14 cellular contexts compared by ENCODE assay signal in genomic region chr9:129583308-129584038, GRCh38. TPM values are rescaled to one million over a fixed set of nuclear protein-coding genes. Genes with fewer than 3 reads are reported as not detected.
DNase-seq lines count a peak whose midpoint lies in the region; ATAC-seq, FAIRE-seq and TF ChIP-seq lines count a peak whose summit lies in the region.
"Had no signal": no experiment of that assay in that cellular context is flagged by ENCODE, and none has a peak within 500 bp of the region (broad histone marks: within the 10 kb centered on the region; RNA-seq: fewer than 3 reads in every experiment).

No MANE protein-coding gene starts in this region.

- WGBS in HepG2 (ENCODE audit: low lambda C conversion rate): 69% methylated on average over 9 of the region's 10 CpGs
- 95% methylated on average over 2 of the region's 10 CpGs for WGBS in right lobe of liver (ENCODE audit: insufficient coverage, low coverage, low lambda C conversion rate, missing lambda C conversion rate)

- H3K36me3 ChIP-seq in HepG2 (replicated peaks in 1 of 2; ENCODE audit: control insufficient read depth in 1 of 2, insufficient read depth in 2 of 2, low read length in 2 of 2) (no peaks in the 10 kb centered on the region), right lobe of liver (no peaks in the 10 kb centered on the region)
- H3K36me3 ChIP-seq: BE2C, prostate gland had no signal

- H3K4me1 Mint-ChIP-seq in dendritic cell treated with granulocyte-macrophage colony-stimulating factor and Interleukin-4, amounts not matched to agents 40 ng/mL and 50 ng/mL, for 4 days (ENCODE audit: low read depth): peaks cover 29% of the 10 kb centered on the region
- H3K4me1 Mint-ChIP-seq in T-cell: peaks cover 34 to 63% (median 48%) of the 10 kb centered on the region in 3 donors
- peaks cover 8% of the 10 kb centered on the region for H3K4me1 Mint-ChIP-seq in HFFc6 (ENCODE audit: low read depth)

- H3K27me3 Mint-ChIP-seq in dendritic cell treated with granulocyte-macrophage colony-stimulating factor and Interleukin-4, amounts not matched to agents 40 ng/mL and 50 ng/mL, for 4 days: peaks cover 5% of the 10 kb centered on the region
- H3K27me3 Mint-ChIP-seq in T-cell (no peaks in the 10 kb centered on the region), HFFc6 (ENCODE audit: insufficient read depth) (peaks cover 2% of the 10 kb centered on the region; the same call in 1 of the 2 replicates)

- TF ChIP-seq RAD21 in HepG2 (CRISPR knock-in tag; IDR thresholded peaks at IDR 0.05): no peak

- H3K4me1 ChIP-seq in HepG2 (ENCODE audit: insufficient read depth, low read length) (peaks cover 75% of the 10 kb centered on the region), right lobe of liver (peaks cover 0 to 4% (median 0%) of the 10 kb centered on the region in 4 donors)
- H3K4me1 ChIP-seq: prostate gland had no signal

- no peak for FAIRE-seq in HepG2 (lab: Jason Lieb, UNC)
- FAIRE-seq: kidney had no signal

- peak overlapping the region; percentile 57 for H3K4me2 ChIP-seq in HepG2 (ENCODE audit: low read depth, low read length)

- TF ChIP-seq EP300 in HepG2 (IDR thresholded peaks at IDR 0.05; ENCODE audit: low read depth in 2 of 2, low read length in 2 of 2) (0 out of 4 replicates have a peak, but pooled peaks of 1 of the 2 experiments have one; percentile 8), HepG2 (CRISPR knock-in tag; IDR thresholded peaks at IDR 0.05; ENCODE audit: borderline replicate concordance) (0 out of 2 replicates have a peak, but pooled peaks have one; percentile 33)

- POLR2A ChIA-PET in HepG2 (lab: Yijun Ruan, JAX): interaction anchor here (0.5 to 2.7 kb wide), 12 partner anchors 9 to 443 kb away, joined by 3 to 60 read pairs (median 8); no protein-coding TSS in a partner anchor
- POLR2A ChIA-PET in T-cell (lab: Charles Lee): no interaction called here

- no peak overlapping the region for H3K4me3 ChIP-seq in HepG2 (replicated peaks in 1 of 3; ENCODE audit: insufficient read depth in 1 of 3, low read depth in 2 of 3, low read length in 3 of 3)
- no peak overlapping the region for H3K4me3 ChIP-seq in right lobe of liver
- H3K4me3 ChIP-seq: prostate gland had no signal

- no peaks in the 10 kb centered on the region for H3K36me3 Mint-ChIP-seq in dendritic cell treated with granulocyte-macrophage colony-stimulating factor and Interleukin-4, amounts not matched to agents 40 ng/mL and 50 ng/mL, for 4 days (ENCODE audit: low read depth)
- H3K36me3 Mint-ChIP-seq in T-cell: no peaks in the 10 kb centered on the region
- H3K36me3 Mint-ChIP-seq in HFFc6 (ENCODE audit: low read depth): no peaks in the 10 kb centered on the region

- no peak overlapping the region for H3K4me3 Mint-ChIP-seq in dendritic cell treated with granulocyte-macrophage colony-stimulating factor and Interleukin-4, amounts not matched to agents 40 ng/mL and 50 ng/mL, for 4 days
- no peak overlapping the region for H3K4me3 Mint-ChIP-seq in T-cell
- no peak overlapping the region for H3K4me3 Mint-ChIP-seq in HFFc6
- H3K4me3 Mint-ChIP-seq: activated B cell treated with CpG ODN at 0.5 μM for 24 hours had no signal

- H3K9me3 ChIP-seq in HepG2 (ENCODE audit: low read length) (no peaks in the 10 kb centered on the region), right lobe of liver (no peaks in the 10 kb centered on the region)
- H3K9me3 ChIP-seq: BE2C, prostate gland had no signal

- ATAC-seq in HepG2: peak; percentile 60
- no peak for ATAC-seq in right lobe of liver
- no peak for ATAC-seq in activated CD4-positive, CD25-positive, alpha-beta regulatory T cell treated with anti-CD3 and anti-CD28 coated beads, Interleukin-2, amount 50 U/mL, for 24 hours
- ATAC-seq in T-cell (replicated peaks in 1 of 4): no peak

- no peak for TF ChIP-seq CTCF in HepG2 (CRISPR knock-in tag; IDR thresholded peaks at IDR 0.05)
- no peak for TF ChIP-seq CTCF in right lobe of liver (IDR thresholded peaks at IDR 0.05)
- TF ChIP-seq CTCF in HFFc6 (IDR thresholded peaks at IDR 0.05): no peak

- peak overlapping the region; percentile 64 for H3K27ac Mint-ChIP-seq in dendritic cell treated with granulocyte-macrophage colony-stimulating factor and Interleukin-4, amounts not matched to agents 40 ng/mL and 50 ng/mL, for 4 days
- peak overlapping the region in 1 of 2 donors; percentile 39 for H3K27ac Mint-ChIP-seq in T-cell
- H3K27ac Mint-ChIP-seq in HFFc6: no peak overlapping the region
- H3K27ac Mint-ChIP-seq: activated B cell treated with CpG ODN at 0.5 μM for 24 hours had no signal

- no peaks in the 10 kb centered on the region for H4K20me1 ChIP-seq in HepG2 (ENCODE audit: insufficient read depth, low read length)

- no TSS peak for BruUV-seq in HepG2 (replicated peaks; lab: Mats Ljungman, UMichigan)

- H3K79me2 ChIP-seq in HepG2 (ENCODE audit: insufficient read depth, low read length): peaks cover 9% of the 10 kb centered on the region

- no peaks in the 10 kb centered on the region for H3K9me3 Mint-ChIP-seq in dendritic cell treated with granulocyte-macrophage colony-stimulating factor and Interleukin-4, amounts not matched to agents 40 ng/mL and 50 ng/mL, for 4 days
- H3K9me3 Mint-ChIP-seq in T-cell: no peaks in the 10 kb centered on the region
- no peaks in the 10 kb centered on the region for H3K9me3 Mint-ChIP-seq in HFFc6
- H3K9me3 Mint-ChIP-seq: activated B cell treated with CpG ODN at 0.5 μM for 24 hours had no signal

- H3K27me3 ChIP-seq in HepG2 (ENCODE audit: control insufficient read depth in 1 of 2, insufficient read depth in 2 of 2, low read length in 2 of 2) (no peaks in the 10 kb centered on the region), right lobe of liver (no peaks in the 10 kb centered on the region)
- H3K27me3 ChIP-seq: BE2C had no signal

- H2AFZ ChIP-seq in HepG2 (ENCODE audit: low read length): no peak overlapping the region

- peak; percentile 75 for DNase-seq in HepG2 (ENCODE audit: low spot score)
- DNase-seq in right lobe of liver: no peak
- peak; percentile 82 for DNase-seq in SIG-M5 treated with dmso at 0.1 percent for 504 hours (lab: John Stamatoyannopoulos, UW; ENCODE audit: unreplicated experiment)
- no peak for DNase-seq in SW 1271 (lab: John Stamatoyannopoulos, UW)
- no peak for DNase-seq in T-cell
- no peak for DNase-seq in HFFc6
- DNase-seq: activated B cell treated with CpG ODN at 0.5 μM for 24 hours, kidney, NCI-H146 had no signal

- H3K27ac ChIP-seq in HepG2 (ENCODE audit: extremely low read length, insufficient read depth, low read length): peak overlapping the region; percentile 21
- H3K27ac ChIP-seq in right lobe of liver: no peak overlapping the region

- H3K9ac ChIP-seq in HepG2 (ENCODE audit: insufficient read depth, low read depth, low read length): peak overlapping the region; percentile 23; the same call in 1 of the 2 replicates

- TF ChIP-seq POLR2A in HepG2 (IDR thresholded peaks at IDR 0.05; ENCODE audit: insufficient read depth in 1 of 2, low read depth in 2 of 2, low read length in 2 of 2) (no peak), right lobe of liver (IDR thresholded peaks at IDR 0.05) (no peak)

- in situ Hi-C loops in HepG2 (cut with HindIII; ENCODE audit: extremely low pct_ligation_motif_present, low pct_unique_long_range_greater_than_20kb): no loop called here

- intact Hi-C loops in HepG2 (cut with micrococcal nuclease; ENCODE audit: unreplicated experiment) (no loop called here), right lobe of liver (cut with DNase I) (no loop called here)
- intact Hi-C loops in dendritic cell treated with granulocyte-macrophage colony-stimulating factor and Interleukin-4, amounts not matched to agents 40 ng/mL and 50 ng/mL, for 4 days (cut with micrococcal nuclease): no loop called here

- CTCF ChIA-PET in HepG2 (lab: Yijun Ruan, JAX; ENCODE audit: low intra/inter-chr PET ratio, low total read pairs) (no interaction called here), T-cell (lab: Charles Lee) (interaction anchor here in 1 of 2 donors (1.5 kb wide), 1 partner anchor 441 kb away, joined by 4 read pairs; no protein-coding TSS in a partner anchor)

RNA-seq across cellular contexts. Expression of gene C9orf50, which starts 37.4 kb away (rescaled TPM):
- total RNA-seq in HepG2 (2016; rRNA removed; fragmentation: Illumina TruSeq; extraction: Trizol): not detected in 2 replicates
- total RNA-seq in HepG2 (2016; cell fraction: cytosol; rRNA removed; fragmentation: Illumina TruSeq; extraction: Trizol; ENCODE audit: low read depth): not detected in 2 replicates
- not detected in 2 replicates for total RNA-seq in HepG2 (2016; cell fraction: insoluble cytoplasmic fraction; rRNA removed; fragmentation: Illumina TruSeq; extraction: Trizol)
- not detected in 2 replicates for total RNA-seq in HepG2 (2016; cell fraction: membrane; rRNA removed; fragmentation: Illumina TruSeq; extraction: Trizol)
- not detected in 2 replicates for total RNA-seq in HepG2 (2016; cell fraction: nucleus; rRNA removed; fragmentation: Illumina TruSeq; extraction: Trizol)
- polyA plus RNA-seq in HepG2 (2011; rRNA removed): not detected in 2 replicates
- polyA plus RNA-seq in HepG2 (2011; cell fraction: cytosol; rRNA removed): not detected in 2 replicates
- 0.10 TPM in 1 of 2 replicates, not detected in the other for polyA plus RNA-seq in HepG2 (2011; cell fraction: nucleus; rRNA removed)
- not detected in 2 replicates for polyA plus RNA-seq in HepG2 (2012)
- not detected in 2 replicates for polyA plus RNA-seq in HepG2 (2016; cell fraction: cytosol; fragmentation: Illumina TruSeq; extraction: Trizol; ENCODE audit: low read depth)
- not detected in 2 replicates for polyA plus RNA-seq in HepG2 (2016; cell fraction: insoluble cytoplasmic fraction; fragmentation: Illumina TruSeq; extraction: Trizol; ENCODE audit: low read depth)
- not detected in 2 replicates for polyA plus RNA-seq in HepG2 (2016; cell fraction: membrane; fragmentation: Illumina TruSeq; extraction: Trizol; ENCODE audit: low read depth)
- polyA plus RNA-seq in HepG2 (2016; cell fraction: nucleus; fragmentation: Illumina TruSeq; extraction: Trizol; ENCODE audit: insufficient read depth, low read depth): not detected in 2 replicates
- polyA minus RNA-seq in HepG2 (2011; rRNA and poly(A)+ RNA removed; ENCODE audit: low replicate concordance): not detected in 2 replicates
- not detected in 2 replicates for polyA minus RNA-seq in HepG2 (2011; cell fraction: cytosol; rRNA and poly(A)+ RNA removed)
- polyA minus RNA-seq in HepG2 (2011; cell fraction: nucleus; rRNA and poly(A)+ RNA removed): not detected in 2 replicates
- not detected for total RNA-seq in right lobe of liver
- total RNA-seq in T-cell: not detected
- total RNA-seq in HFFc6 (2021; fragmentation: NEBNext Ultra II Directional; extraction: Animal tissue kit (Norgen Biotek cat#: 25700)): under 1 TPM in 2 of 6 experiments, not detected in 4; 0.14 to 0.20 TPM
- total RNA-seq: activated B cell treated with CpG ODN at 0.5 μM for 24 hours, prostate gland, urinary bladder had no signal

RNA-seq across cellular contexts. Expression of gene NTMT1, which starts 42.5 kb away (rescaled TPM):
- total RNA-seq in HepG2 (2016; rRNA removed; fragmentation: Illumina TruSeq; extraction: Trizol) (51.0 and 53.8 TPM in 2 replicates), right lobe of liver (10 to 100 TPM; 15.6 to 28.3 (median 20.7) TPM), T-cell (10 to 100 TPM; 31.0 to 45.0 (median 40.3) TPM)
- total RNA-seq in HepG2 (2016; cell fraction: cytosol; rRNA removed; fragmentation: Illumina TruSeq; extraction: Trizol; ENCODE audit: low read depth): 18.8 and 21.6 TPM in 2 replicates
- total RNA-seq in HepG2 (2016; cell fraction: insoluble cytoplasmic fraction; rRNA removed; fragmentation: Illumina TruSeq; extraction: Trizol): 51.4 and 52.7 TPM in 2 replicates
- 27.5 and 28.2 TPM in 2 replicates for total RNA-seq in HepG2 (2016; cell fraction: membrane; rRNA removed; fragmentation: Illumina TruSeq; extraction: Trizol)
- total RNA-seq in HepG2 (2016; cell fraction: nucleus; rRNA removed; fragmentation: Illumina TruSeq; extraction: Trizol): 24.5 and 26.0 TPM in 2 replicates
- polyA plus RNA-seq in HepG2 (2011; rRNA removed): 49.1 and 52.7 TPM in 2 replicates
- 51.6 and 54.5 TPM in 2 replicates for polyA plus RNA-seq in HepG2 (2011; cell fraction: cytosol; rRNA removed)
- 33.4 and 35.2 TPM in 2 replicates for polyA plus RNA-seq in HepG2 (2011; cell fraction: nucleus; rRNA removed)
- polyA plus RNA-seq in HepG2 (2012): 25.7 and 35.9 TPM in 2 replicates
- 25.5 and 33.2 TPM in 2 replicates for polyA plus RNA-seq in HepG2 (2016; cell fraction: cytosol; fragmentation: Illumina TruSeq; extraction: Trizol; ENCODE audit: low read depth)
- polyA plus RNA-seq in HepG2 (2016; cell fraction: insoluble cytoplasmic fraction; fragmentation: Illumina TruSeq; extraction: Trizol; ENCODE audit: low read depth): 70.9 and 81.2 TPM in 2 replicates
- 24.8 and 34.0 TPM in 2 replicates for polyA plus RNA-seq in HepG2 (2016; cell fraction: membrane; fragmentation: Illumina TruSeq; extraction: Trizol; ENCODE audit: low read depth)
- 54.6 and 61.5 TPM in 2 replicates for polyA plus RNA-seq in HepG2 (2016; cell fraction: nucleus; fragmentation: Illumina TruSeq; extraction: Trizol; ENCODE audit: insufficient read depth, low read depth)
- polyA minus RNA-seq in HepG2 (2011; rRNA and poly(A)+ RNA removed; ENCODE audit: low replicate concordance): 26.8 and 119 TPM in 2 replicates
- polyA minus RNA-seq in HepG2 (2011; cell fraction: cytosol; rRNA and poly(A)+ RNA removed): 14.8 and 17.0 TPM in 2 replicates
- polyA minus RNA-seq in HepG2 (2011; cell fraction: nucleus; rRNA and poly(A)+ RNA removed): 15.9 and 18.4 TPM in 2 replicates
- total RNA-seq in HFFc6 (2021; fragmentation: NEBNext Ultra II Directional; extraction: Animal tissue kit (Norgen Biotek cat#: 25700)): 10 to 100 TPM; 81.6 to 90.0 (median 87.7) TPM

RNA-seq across cellular contexts. Expression of gene ASB6, which starts 58.5 kb away (rescaled TPM):
- 8.2 and 8.3 TPM in 2 replicates for total RNA-seq in HepG2 (2016; rRNA removed; fragmentation: Illumina TruSeq; extraction: Trizol)
- total RNA-seq in HepG2 (2016; cell fraction: cytosol; rRNA removed; fragmentation: Illumina TruSeq; extraction: Trizol; ENCODE audit: low read depth): 1.6 and 1.8 TPM in 2 replicates
- 6.6 and 9.5 TPM in 2 replicates for total RNA-seq in HepG2 (2016; cell fraction: insoluble cytoplasmic fraction; rRNA removed; fragmentation: Illumina TruSeq; extraction: Trizol)
- 5.0 and 6.5 TPM in 2 replicates for total RNA-seq in HepG2 (2016; cell fraction: membrane; rRNA removed; fragmentation: Illumina TruSeq; extraction: Trizol)
- total RNA-seq in HepG2 (2016; cell fraction: nucleus; rRNA removed; fragmentation: Illumina TruSeq; extraction: Trizol): 7.3 TPM in 2 replicates
- 8.4 and 10.8 TPM in 2 replicates for polyA plus RNA-seq in HepG2 (2011; rRNA removed)
- polyA plus RNA-seq in HepG2 (2011; cell fraction: cytosol; rRNA removed): 6.1 and 7.8 TPM in 2 replicates
- polyA plus RNA-seq in HepG2 (2011; cell fraction: nucleus; rRNA removed): 22.8 and 23.1 TPM in 2 replicates
- polyA plus RNA-seq in HepG2 (2012): 4.2 and 5.8 TPM in 2 replicates
- 1.0 and 1.8 TPM in 2 replicates for polyA plus RNA-seq in HepG2 (2016; cell fraction: cytosol; fragmentation: Illumina TruSeq; extraction: Trizol; ENCODE audit: low read depth)
- 7.0 and 8.8 TPM in 2 replicates for polyA plus RNA-seq in HepG2 (2016; cell fraction: insoluble cytoplasmic fraction; fragmentation: Illumina TruSeq; extraction: Trizol; ENCODE audit: low read depth)
- polyA plus RNA-seq in HepG2 (2016; cell fraction: membrane; fragmentation: Illumina TruSeq; extraction: Trizol; ENCODE audit: low read depth): 3.2 TPM in 2 replicates
- polyA plus RNA-seq in HepG2 (2016; cell fraction: nucleus; fragmentation: Illumina TruSeq; extraction: Trizol; ENCODE audit: insufficient read depth, low read depth): 17.2 and 17.7 TPM in 2 replicates
- polyA minus RNA-seq in HepG2 (2011; rRNA and poly(A)+ RNA removed; ENCODE audit: low replicate concordance): 10.0 and 29.3 TPM in 2 replicates
- polyA minus RNA-seq in HepG2 (2011; cell fraction: cytosol; rRNA and poly(A)+ RNA removed): 2.7 and 3.2 TPM in 2 replicates
- polyA minus RNA-seq in HepG2 (2011; cell fraction: nucleus; rRNA and poly(A)+ RNA removed): 5.0 and 5.6 TPM in 2 replicates
- 1 to 10 TPM; 4.5 to 9.5 (median 5.4) TPM for total RNA-seq in right lobe of liver
- 10 to 100 TPM; 28.3 to 35.2 (median 30.8) TPM for total RNA-seq in T-cell
- total RNA-seq in HFFc6 (2021; fragmentation: NEBNext Ultra II Directional; extraction: Animal tissue kit (Norgen Biotek cat#: 25700)): 10 to 100 TPM; 28.9 to 33.1 (median 30.6) TPM

Comparison
In these comparisons a context has a peak if more than half of its experiments do, and no peak if none do; other contexts are left out.
1. DNase-seq: peak in HepG2 (single experiment) and SIG-M5 treated with dmso at 0.1 percent for 504 hours (single experiment); none in right lobe of liver (0 of 3), SW 1271 (0 of 2), T-cell (0 of 34) and HFFc6 (single experiment).